In genomic region chr21:43025636-43026180, GRCh38 we compare ENCODE assay signal across 13 cellular contexts. TPM values are rescaled to one million over a fixed set of nuclear protein-coding genes. Genes with fewer than 3 reads are reported as not detected.
A peak's percentile ranks its signal among the peaks of the same experiment; 100 is the strongest.
DNase-seq lines count a peak whose midpoint lies in the region.
"Had no signal": no experiment of that assay in that cellular context is flagged by ENCODE, and none has a peak within 500 bp of the region (broad histone marks: within the 10 kb centered on the region; RNA-seq: fewer than 3 reads in every experiment).

No MANE protein-coding gene starts in this region.

- DNase-seq in AG20443 (ENCODE audit: low spot score): peak; percentile 50
- peak; percentile 67 for DNase-seq in M059J (ENCODE audit: low read depth)
- DNase-seq in epidermal melanocyte (ENCODE audit: insufficient read length, low spot score): peak; percentile 33
- peak; percentile 89 for DNase-seq in non-pigmented ciliary epithelial cell (ENCODE audit: low read depth)
- no peak for DNase-seq in NCI-H2171 treated with DMSO at 0.1 percent for 48 hours (lab: John Stamatoyannopoulos, UW)
- no peak for DNase-seq in activated T-cell treated with anti-CD3 and anti-CD28 coated beads, Interleukin-2, amount 50 U/mL, for 48 hours
- DNase-seq in stimulated activated CD4-positive, alpha-beta T cell treated with anti-CD3 and anti-CD28 coated beads, Interleukin-2, amount 100 ng/mL, for 48 hours: no peak
- DNase-seq in effector memory CD4-positive, alpha-beta T cell: no peak
- DNase-seq: activated CD8-positive, alpha-beta T cell treated with anti-CD3 and anti-CD28 coated beads, Interleukin-2, amount 10 ng/mL, durations not matched to agents 7 days and 5 days; activated naive CD4-positive, alpha-beta T cell; glutamatergic neuron; left lung; stimulated activated CD4-positive, alpha-beta T cell treated with anti-CD3 and anti-CD28 coated beads, Interleukin-15, amount 100 ng/mL, for 24 hours had no signal

- H3K4me3 ChIP-seq in effector memory CD4-positive, alpha-beta T cell (ENCODE audit: insufficient read depth, low read depth, low read length, poor library complexity, severe bottlenecking): no peak overlapping the region
- H3K4me3 ChIP-seq: left lung had no signal

- H3K4me1 ChIP-seq in effector memory CD4-positive, alpha-beta T cell (ENCODE audit: control insufficient read depth, insufficient read depth, low read length, poor library complexity, severe bottlenecking): no peaks in the 10 kb centered on the region
- H3K4me1 ChIP-seq: left lung had no signal

- H3K27me3 ChIP-seq in effector memory CD4-positive, alpha-beta T cell (replicated peaks; ENCODE audit: control insufficient read depth, insufficient read depth, low read length, poor library complexity, severe bottlenecking): no peaks in the 10 kb centered on the region
- H3K27me3 ChIP-seq: left lung had no signal

- peaks cover 48% of the 10 kb centered on the region for H3K36me3 ChIP-seq in effector memory CD4-positive, alpha-beta T cell (ENCODE audit: control insufficient read depth, insufficient read depth, low read length)

- no peaks in the 10 kb centered on the region for H3K9me3 ChIP-seq in effector memory CD4-positive, alpha-beta T cell (ENCODE audit: control insufficient read depth, low read length)
- H3K9me3 ChIP-seq: left lung had no signal

- H3K27ac ChIP-seq in effector memory CD4-positive, alpha-beta T cell (ENCODE audit: insufficient read depth, low read length, poor library complexity, severe bottlenecking): no peak overlapping the region
- H3K27ac ChIP-seq: left lung had no signal

RNA-seq across cellular contexts. Expression of gene CBS, which starts 49.9 kb away (rescaled TPM):
- 6.3 and 20.9 TPM in 2 replicates for total RNA-seq in M059J (2014; rRNA removed; shearing (Covaris generic))

RNA-seq across cellular contexts. Expression of gene PKNOX1, which starts 51.3 kb away (rescaled TPM):
- 25.4 and 38.2 TPM in 2 replicates for total RNA-seq in M059J (2014; rRNA removed; shearing (Covaris generic))

Comparison
In these comparisons a context has a peak if more than half of its experiments do, and no peak if none do; other contexts are left out.
1. DNase-seq: peak in AG20443 (single experiment), M059J (single experiment), epidermal melanocyte (single experiment) and non-pigmented ciliary epithelial cell (single experiment); none in NCI-H2171 treated with DMSO at 0.1 percent for 48 hours (single experiment), activated T-cell treated with anti-CD3 and anti-CD28 coated beads, Interleukin-2, amount 50 U/mL, for 48 hours (0 of 2), stimulated activated CD4-positive, alpha-beta T cell treated with anti-CD3 and anti-CD28 coated beads, Interleukin-2, amount 100 ng/mL, for 48 hours (0 of 2) and effector memory CD4-positive, alpha-beta T cell (0 of 3).